Comparison of ENCODE assay signal across 12 cellular contexts in the genomic region with DNA sequence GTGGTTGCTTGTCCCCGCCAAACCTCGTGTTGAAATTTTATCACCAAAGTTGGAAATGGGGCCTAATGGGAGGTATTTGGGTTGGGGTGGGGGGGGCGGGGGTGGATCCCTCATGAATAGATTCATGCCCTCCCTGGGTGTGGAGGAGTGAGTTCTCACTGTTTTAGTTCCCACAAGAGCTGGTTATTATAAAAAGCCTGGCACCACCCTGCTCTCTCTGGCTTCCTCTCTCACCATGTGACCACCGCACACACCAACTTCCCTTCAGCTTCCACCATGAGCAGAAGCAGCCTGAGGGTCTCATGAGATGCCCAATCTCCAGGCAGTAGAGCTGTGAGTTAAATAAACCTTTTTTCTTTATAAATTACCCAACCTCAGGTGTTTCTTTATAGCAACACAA.
A peak's percentile ranks its signal among the peaks of the same experiment; 100 is the strongest.
DNase-seq lines count a peak whose midpoint lies in the region; ATAC-seq and TF ChIP-seq lines count a peak whose summit lies in the region.
"Had no signal": no experiment of that assay in that cellular context is flagged by ENCODE, and none has a peak within 500 bp of the region (broad histone marks: within the 10 kb centered on the region; RNA-seq: fewer than 3 reads in every experiment).

No MANE protein-coding gene starts in this region.

- no peak for TF ChIP-seq EP300 in suprapubic skin (IDR thresholded peaks at IDR 0.05)

- H3K27me3 ChIP-seq in Peyer's patch (no peaks in the 10 kb centered on the region), spleen (replicated peaks in 1 of 7) (no peaks in the 10 kb centered on the region), suprapubic skin (no peaks in the 10 kb centered on the region)

- H3K4me1 ChIP-seq in Peyer's patch (no peaks in the 10 kb centered on the region), spleen (peaks cover 0 to 37% (median 23%) of the 10 kb centered on the region in 6 donors), suprapubic skin (no peaks in the 10 kb centered on the region)
- H3K4me1 ChIP-seq: lower lobe of right lung had no signal

- 69 to 83% (median 74%) methylated on average over 4 of the region's 4 CpGs for WGBS in spleen, 5 donors
- 73% methylated on average over 4 of the region's 4 CpGs for WGBS in suprapubic skin

- peak overlapping the region; percentile 96 for H3K27ac Mint-ChIP-seq in activated T-cell treated with anti-CD3 and anti-CD28 coated beads, Interleukin-2, amount 50 U/mL, for 72 hours

- peaks cover 45% of the 10 kb centered on the region for H3K4me1 Mint-ChIP-seq in activated T-cell treated with anti-CD3 and anti-CD28 coated beads, Interleukin-2, amount 50 U/mL, for 72 hours (ENCODE audit: low read depth)

- TF ChIP-seq POLR2A in Peyer's patch (IDR thresholded peaks at IDR 0.05) (no peak), spleen (IDR thresholded peaks at IDR 0.05) (no peak), suprapubic skin (IDR thresholded peaks at IDR 0.05) (no peak)

- no peaks in the 10 kb centered on the region for H3K9me3 ChIP-seq in Peyer's patch
- no peaks in the 10 kb centered on the region for H3K9me3 ChIP-seq in spleen
- no peaks in the 10 kb centered on the region for H3K9me3 ChIP-seq in suprapubic skin
- H3K9me3 ChIP-seq: lower lobe of right lung had no signal

- no peak for DNase-seq in activated T-cell treated with anti-CD3 and anti-CD28 coated beads, Interleukin-2, amount 50 U/mL, for 72 hours
- DNase-seq in activated T-cell treated with anti-CD3 and anti-CD28 coated beads, Interleukin-2, amount 50 U/mL, for 48 hours, result no peak
- DNase-seq in Peyer's patch (peak in 2 of 3 donors; percentile 59 to 69), amniotic epithelial cell (ENCODE audit: low read depth) (peak; percentile 11), spleen (peak; percentile 80), suprapubic skin (ENCODE audit: low spot score in 2 of 2) (no peak)
- DNase-seq in stimulated activated CD4-positive, alpha-beta T cell treated with anti-CD3 and anti-CD28 coated beads, Interleukin-2, amount 100 ng/mL, for 48 hours, result no peak
- DNase-seq: amniotic stem cell, lower lobe of right lung, NCI-H510A treated with DMSO at 0.1 percent for 48 hours, trophoblast cell had no signal

- ATAC-seq in activated T-cell treated with anti-CD3 and anti-CD28 coated beads, Interleukin-2, amount 50 U/mL, for 72 hours (replicated peaks in 1 of 2), result peak in 1 of 2 donors; percentile 10
- no peak for ATAC-seq in HG03521 (IDR thresholded peaks at IDR 0.05; ENCODE audit: unreplicated experiment)

- H3K4me3 ChIP-seq in Peyer's patch (no peak overlapping the region), spleen (no peak overlapping the region), suprapubic skin (no peak overlapping the region)
- H3K4me3 ChIP-seq: lower lobe of right lung had no signal

- intact Hi-C loops in spleen (cut with DNase I; ENCODE audit: low total_unique reads), result no loop called here

- H3K27me3 Mint-ChIP-seq in activated T-cell treated with anti-CD3 and anti-CD28 coated beads, Interleukin-2, amount 50 U/mL, for 72 hours (ENCODE audit: low read depth), result no peaks in the 10 kb centered on the region

- TF ChIP-seq CTCF in Peyer's patch (IDR thresholded peaks at IDR 0.05) (no peak), spleen (IDR thresholded peaks at IDR 0.05 in 8 of 11, conservative IDR thresholded peaks at IDR 0.05 in 3 of 11) (no peak), suprapubic skin (IDR thresholded peaks at IDR 0.05) (no peak)

- H3K36me3 Mint-ChIP-seq in activated T-cell treated with anti-CD3 and anti-CD28 coated beads, Interleukin-2, amount 50 U/mL, for 72 hours (ENCODE audit: insufficient read depth in 2 of 2), result peaks cover 11 to 28% of the 10 kb centered on the region in 2 donors

- peaks cover 0 to 11% (median 0%) of the 10 kb centered on the region in 3 donors for H3K36me3 ChIP-seq in Peyer's patch
- H3K36me3 ChIP-seq in spleen, result peaks cover 0 to 26% (median 8%) of the 10 kb centered on the region in 6 donors
- peaks cover 9% of the 10 kb centered on the region for H3K36me3 ChIP-seq in suprapubic skin

- H3K27ac ChIP-seq in Peyer's patch (no peak overlapping the region), spleen (peak overlapping the region in 5 of 8 donors; percentile 23 to 55 (median 47)), suprapubic skin (no peak overlapping the region)
- H3K27ac ChIP-seq: lower lobe of right lung had no signal

- peaks cover 0 to 2% of the 10 kb centered on the region in 2 donors for H3K9me3 Mint-ChIP-seq in activated T-cell treated with anti-CD3 and anti-CD28 coated beads, Interleukin-2, amount 50 U/mL, for 72 hours

- H3K4me3 Mint-ChIP-seq in activated T-cell treated with anti-CD3 and anti-CD28 coated beads, Interleukin-2, amount 50 U/mL, for 72 hours, result peak overlapping the region; percentile 29 to 78

Comparison
In these comparisons a context has a peak if more than half of its experiments do, and no peak if none do; other contexts are left out.
1. DNase-seq: peak in Peyer's patch (2 of 3), amniotic epithelial cell (single experiment) and spleen (single experiment); none in activated T-cell treated with anti-CD3 and anti-CD28 coated beads, Interleukin-2, amount 50 U/mL, for 72 hours (0 of 2), activated T-cell treated with anti-CD3 and anti-CD28 coated beads, Interleukin-2, amount 50 U/mL, for 48 hours (0 of 2), stimulated activated CD4-positive, alpha-beta T cell treated with anti-CD3 and anti-CD28 coated beads, Interleukin-2, amount 100 ng/mL, for 48 hours (0 of 2) and suprapubic skin (0 of 2).
2. H3K27ac ChIP-seq: peak in spleen (5 of 8); none in Peyer's patch (0 of 4) and suprapubic skin (single experiment).